Comparison of ENCODE assay signal across 8 cellular contexts in genomic region chr1:27402349-27402754, GRCh38. TPM values are rescaled to one million over a fixed set of nuclear protein-coding genes. Genes with fewer than 3 reads are reported as not detected.
DNase-seq lines count a peak whose midpoint lies in the region; ATAC-seq and TF ChIP-seq lines count a peak whose summit lies in the region.

No MANE protein-coding gene starts in this region.

- H3K27ac ChIP-seq in IMR-90 (ENCODE audit: insufficient read depth, low read length), result no peak overlapping the region
- peak overlapping the region; percentile 91 to 93 for H3K27ac ChIP-seq in breast epithelium
- H3K27ac ChIP-seq in spleen, result peak overlapping the region in 7 of 8 donors; percentile 67 to 84 (median 75)

- dilution Hi-C loops in IMR-90 (cut with HindIII; ENCODE audit: low sequenced_read_pairs, unreplicated experiment), result no loop called here

- H3K23ac ChIP-seq in IMR-90 (ENCODE audit: low read depth, low read length), result no peak overlapping the region

- H3K36me3 ChIP-seq in IMR-90 (ENCODE audit: control insufficient read depth, insufficient read depth, low read length), result peaks cover 10% of the 10 kb centered on the region
- no peaks in the 10 kb centered on the region for H3K36me3 ChIP-seq in breast epithelium
- H3K36me3 ChIP-seq in kidney epithelial cell (ENCODE audit: control insufficient read depth, insufficient read depth, low read length), result no peaks in the 10 kb centered on the region
- peaks cover 0 to 29% (median 7%) of the 10 kb centered on the region in 6 donors for H3K36me3 ChIP-seq in spleen

- POLR2A ChIA-PET in IMR-90 (lab: Charles Lee; ENCODE audit: unreplicated experiment), result no interaction called here

- WGBS in IMR-90 (ENCODE audit: extremely low coverage in 2 of 2, insufficient read length in 1 of 2), 2 experiments, result no CpG with 5 or more reads among the region's 8 CpGs
- WGBS in spleen, 5 donors, result 22 to 41% (median 33%) methylated on average over 8 of the region's 8 CpGs

- peak overlapping the region; percentile 70 for H2AK9ac ChIP-seq in IMR-90 (replicated peaks; ENCODE audit: low read depth, low read length, poor library complexity)

- peak overlapping the region in 1 of 2 experiments; percentile 35; a peak in 1 of 4 replicates for H4K8ac ChIP-seq in IMR-90 (ENCODE audit: low read depth in 2 of 2, low read length in 2 of 2)

- no peak overlapping the region for H4K5ac ChIP-seq in IMR-90 (ENCODE audit: low read depth, low read length)

- H2BK20ac ChIP-seq in IMR-90 (ENCODE audit: low read depth, low read length), result no peak overlapping the region

- H3K4me3 ChIP-seq in IMR-90 (ENCODE audit: insufficient read depth, low read depth, low read length), result no peak overlapping the region
- H3K4me3 ChIP-seq in breast epithelium, result no peak overlapping the region
- no peak overlapping the region for H3K4me3 ChIP-seq in kidney epithelial cell (ENCODE audit: low read depth, low read length)
- no peak overlapping the region for H3K4me3 ChIP-seq in spleen

- H2AFZ ChIP-seq in IMR-90 (replicated peaks; ENCODE audit: low read length, poor library complexity), result peak overlapping the region; percentile 76

- peaks cover 12% of the 10 kb centered on the region; the same call in 1 of the 2 replicates for H4K20me1 ChIP-seq in IMR-90 (ENCODE audit: insufficient read depth, low read length)

- H3K27me3 ChIP-seq in IMR-90 (ENCODE audit: control insufficient read depth, insufficient read depth, low read length) (no peaks in the 10 kb centered on the region), breast epithelium (no peaks in the 10 kb centered on the region), kidney epithelial cell (ENCODE audit: control insufficient read depth, insufficient read depth, low read length) (peaks cover 8% of the 10 kb centered on the region), spleen (replicated peaks in 1 of 7) (no peaks in the 10 kb centered on the region)

- no peak overlapping the region for H3K9ac ChIP-seq in IMR-90 (ENCODE audit: low read depth, low read length)

- TF ChIP-seq POLR2A in IMR-90 (IDR thresholded peaks at IDR 0.05; ENCODE audit: low read depth, low read length) (no peak), breast epithelium (IDR thresholded peaks at IDR 0.05) (no peak), spleen (IDR thresholded peaks at IDR 0.05) (no peak)

- H3K4me1 ChIP-seq in IMR-90 (ENCODE audit: control insufficient read depth, insufficient read depth, low read length), result peaks cover 19% of the 10 kb centered on the region
- peaks cover 11 to 54% of the 10 kb centered on the region in 2 donors for H3K4me1 ChIP-seq in breast epithelium
- H3K4me1 ChIP-seq in spleen, result peaks cover 31 to 90% (median 57%) of the 10 kb centered on the region in 6 donors

- peak overlapping the region; percentile 66; the same call in 1 of the 2 replicates for H2AK5ac ChIP-seq in IMR-90 (ENCODE audit: low read depth, low read length)

- no peak overlapping the region for H3K18ac ChIP-seq in IMR-90 (ENCODE audit: low read depth, low read length)

- no TSS peak for BruUV-seq in IMR-90 (replicated peaks; lab: Mats Ljungman, UMichigan)

- H3K79me1 ChIP-seq in IMR-90 (ENCODE audit: low read depth in 1 of 2, low read length in 2 of 2), result peaks cover 0 to 10% of the 10 kb centered on the region in 2 experiments; a peak in 1 of 4 replicates

- no peak overlapping the region for H2BK120ac ChIP-seq in IMR-90 (ENCODE audit: low read depth, low read length)

- DNase-seq in D341Med (ENCODE audit: low spot score) (peak; percentile 58), IMR-90 (peak; percentile 55), breast epithelium (ENCODE audit: low spot score in 2 of 2) (peak; percentile 84 to 87), kidney epithelial cell (ENCODE audit: low read depth) (no peak), spleen (peak; percentile 91), NCI-H1436 (lab: John Stamatoyannopoulos, UW) (no peak)

- peak; percentile 52 for ATAC-seq in IMR-90 (ENCODE audit: low read depth)
- no peak for ATAC-seq in HG03025 (IDR thresholded peaks at IDR 0.05; ENCODE audit: low FRiP score, unreplicated experiment)
- no peak for ATAC-seq in HG02981 (IDR thresholded peaks at IDR 0.05; ENCODE audit: unreplicated experiment)

- TF ChIP-seq CTCF in IMR-90 (conservative IDR thresholded peaks at IDR 0.05; ENCODE audit: low read depth, low read length), result peak; percentile 60
- TF ChIP-seq CTCF in breast epithelium (IDR thresholded peaks at IDR 0.05), result peak; percentile 49 to 70 (median 60)
- peak; percentile 74 for TF ChIP-seq CTCF in kidney epithelial cell (IDR thresholded peaks at IDR 0.05; ENCODE audit: insufficient read depth, low read length, poor library complexity, severe bottlenecking)
- peak in 10 of 11 experiments; percentile 46 to 70 (median 56) for TF ChIP-seq CTCF in spleen (IDR thresholded peaks at IDR 0.05 in 8 of 11, conservative IDR thresholded peaks at IDR 0.05 in 3 of 11)

- H3K14ac ChIP-seq in IMR-90 (replicated peaks; ENCODE audit: low read depth, low read length), result no peak overlapping the region

- H3K4me2 ChIP-seq in IMR-90 (ENCODE audit: low read depth, low read length), result no peak overlapping the region

- H2BK5ac ChIP-seq in IMR-90 (ENCODE audit: low read depth, low read length, poor library complexity, severe bottlenecking), result no peak overlapping the region

- H3K9me3 ChIP-seq in IMR-90 (ENCODE audit: control insufficient read depth, insufficient read depth, low read length) (no peaks in the 10 kb centered on the region), breast epithelium (no peaks in the 10 kb centered on the region), spleen (no peaks in the 10 kb centered on the region)

- peaks cover 14% of the 10 kb centered on the region for H3K9me1 ChIP-seq in IMR-90 (ENCODE audit: insufficient read depth, low read length)

- intact Hi-C loops in IMR-90 (cut with micrococcal nuclease), result loop anchor here (1.0 kb wide), 1 partner anchor 204 kb away; no protein-coding TSS in a partner anchor
- intact Hi-C loops in breast epithelium (cut with DNase I; ENCODE audit: low total_unique reads), result no loop called here
- intact Hi-C loops in spleen (cut with DNase I; ENCODE audit: low total_unique reads), result loop anchor here (5.0 kb wide), 2 partner anchors 205 to 260 kb away; no protein-coding TSS in a partner anchor

- CTCF ChIA-PET in IMR-90 (lab: Yijun Ruan, JAX), result interaction anchor here (1.1 kb wide), 1 partner anchor 10 kb away, joined by 3 read pairs; no protein-coding TSS in a partner anchor

- in situ Hi-C loops in IMR-90 (cut with MboI; ENCODE audit: low sequenced_read_pairs), result no loop called here

- TF ChIP-seq RAD21 in IMR-90 (IDR thresholded peaks at IDR 0.05; ENCODE audit: low read length), result peak; percentile 65

- H3K56ac ChIP-seq in IMR-90 (ENCODE audit: extremely low read depth, insufficient read depth, low read length), result no peak overlapping the region

- H2BK15ac ChIP-seq in IMR-90 (ENCODE audit: low read depth, low read length), result no peak overlapping the region

- no peak overlapping the region for H3K4ac ChIP-seq in IMR-90 (ENCODE audit: low read depth, low read length)

- no peak overlapping the region; the same call in 1 of the 2 replicates for H4K91ac ChIP-seq in IMR-90 (ENCODE audit: insufficient read depth, low read depth, low read length)

TF ChIP-seq in IMR-90, 13 proteins besides CTCF, POLR2A, EP300 and RAD21 (continues in another document):
- TF ChIP-seq USF2 (IDR thresholded peaks at IDR 0.05; ENCODE audit: low read depth, low read length) (no peak), MAFK (IDR thresholded peaks at IDR 0.05; ENCODE audit: low read depth, low read length) (no peak), MAZ (IDR thresholded peaks at IDR 0.05; ENCODE audit: borderline replicate concordance, low read depth, low read length) (peak; percentile 43; the same call in 1 of the 2 replicates), RCOR1 (IDR thresholded peaks at IDR 0.05; ENCODE audit: insufficient replicate concordance, low read length) (no peak)

RNA-seq across cellular contexts. Expression of gene GPR3, which starts 9.9 kb away (rescaled TPM):
- 0.72 and 0.83 TPM in 2 replicates for total RNA-seq in IMR-90 (2012; rRNA removed)
- polyA plus RNA-seq in IMR-90 (2012; rRNA removed), result 4.8 and 5.4 TPM in 2 replicates
- 3.3 and 6.1 TPM in 2 replicates for polyA plus RNA-seq in IMR-90 (2012; cell fraction: cytosol; rRNA removed)
- 5.4 and 6.0 TPM in 2 replicates for polyA plus RNA-seq in IMR-90 (2012; cell fraction: nucleus; rRNA removed; ENCODE audit: low replicate concordance)
- under 1 TPM in 2 of 3 donors, not detected in 1; 0.16 to 0.66 TPM for total RNA-seq in breast epithelium
- total RNA-seq in kidney epithelial cell, result 0.27 and 1.6 TPM in 2 replicates
- under 1 TPM in 3 of 7 donors, not detected in 4; 0.17 to 0.40 (median 0.28) TPM for total RNA-seq in spleen
- under 1 TPM; 0.05 to 0.15 (median 0.10) TPM for polyA plus RNA-seq in spleen

RNA-seq across cellular contexts. Expression of gene CD164L2, which starts 19.2 kb away (rescaled TPM):
- total RNA-seq in IMR-90 (2012; rRNA removed) (not detected in 2 replicates), breast epithelium (1 to 10 TPM in 1 of 3 donors, under 1 TPM in 1, not detected in 1; 0.66 to 5.3 TPM), kidney epithelial cell (0.29 TPM in 1 of 2 replicates, not detected in the other), spleen (not detected)
- polyA plus RNA-seq in IMR-90 (2012; rRNA removed) (not detected in 2 replicates), spleen (under 1 TPM in 1 of 3 donors, not detected in 2; 0.06 TPM)
- not detected in 2 replicates for polyA plus RNA-seq in IMR-90 (2012; cell fraction: cytosol; rRNA removed)
- polyA plus RNA-seq in IMR-90 (2012; cell fraction: nucleus; rRNA removed; ENCODE audit: low replicate concordance), result 0.04 TPM in 1 of 2 replicates, not detected in the other

RNA-seq across cellular contexts. Expression of gene FCN3, which starts 27.7 kb away (rescaled TPM):
- total RNA-seq in IMR-90 (2012; rRNA removed), result not detected in 2 replicates
- polyA plus RNA-seq in IMR-90 (2012; rRNA removed), result not detected in 2 replicates
- polyA plus RNA-seq in IMR-90 (2012; cell fraction: cytosol; rRNA removed), result not detected in 2 replicates
- polyA plus RNA-seq in IMR-90 (2012; cell fraction: nucleus; rRNA removed; ENCODE audit: low replicate concordance), result not detected in 2 replicates
- 10 to 100 TPM in 1 of 3 donors, 1 to 10 TPM in 2; 6.0 to 10.5 (median 7.4) TPM for total RNA-seq in breast epithelium
- 0.14 TPM in 1 of 2 replicates, not detected in the other for total RNA-seq in kidney epithelial cell
- total RNA-seq in spleen, result 10 to 100 TPM in 3 of 7 donors, 1 to 10 TPM in 4; 4.4 to 21.7 (median 7.7) TPM
- 10 to 100 TPM in 2 of 3 donors, 1 to 10 TPM in 1; 3.7 to 14.4 (median 11.7) TPM for polyA plus RNA-seq in spleen

RNA-seq across cellular contexts. Expression of gene MAP3K6, which starts 35.6 kb away (rescaled TPM):
- total RNA-seq in IMR-90 (2012; rRNA removed) (4.8 and 5.3 TPM in 2 replicates), breast epithelium (10 to 100 TPM; 29.4 to 67.5 (median 52.0) TPM), kidney epithelial cell (8.6 and 12.0 TPM in 2 replicates), spleen (10 to 100 TPM; 20.4 to 55.0 (median 38.0) TPM)
- polyA plus RNA-seq in IMR-90 (2012; rRNA removed) (15.9 and 17.3 TPM in 2 replicates), spleen (10 to 100 TPM; 20.3 to 31.7 (median 29.6) TPM)
- 6.7 and 10.6 TPM in 2 replicates for polyA plus RNA-seq in IMR-90 (2012; cell fraction: cytosol; rRNA removed)
- 53.8 and 151 TPM in 2 replicates for polyA plus RNA-seq in IMR-90 (2012; cell fraction: nucleus; rRNA removed; ENCODE audit: low replicate concordance)

Comparison
In these comparisons a context has a peak if more than half of its experiments do, and no peak if none do; other contexts are left out.
1. DNase-seq: peak in D341Med (single experiment), IMR-90 (single experiment), breast epithelium (2 of 2) and spleen (single experiment); none in kidney epithelial cell (single experiment) and NCI-H1436 (single experiment).
2. Peak in every context shown above with its lines, with median percentiles within 50 percentile points of each other: CTCF ChIP-seq.